Comparison of ENCODE assay signal across 15 cellular contexts in the genomic region with DNA sequence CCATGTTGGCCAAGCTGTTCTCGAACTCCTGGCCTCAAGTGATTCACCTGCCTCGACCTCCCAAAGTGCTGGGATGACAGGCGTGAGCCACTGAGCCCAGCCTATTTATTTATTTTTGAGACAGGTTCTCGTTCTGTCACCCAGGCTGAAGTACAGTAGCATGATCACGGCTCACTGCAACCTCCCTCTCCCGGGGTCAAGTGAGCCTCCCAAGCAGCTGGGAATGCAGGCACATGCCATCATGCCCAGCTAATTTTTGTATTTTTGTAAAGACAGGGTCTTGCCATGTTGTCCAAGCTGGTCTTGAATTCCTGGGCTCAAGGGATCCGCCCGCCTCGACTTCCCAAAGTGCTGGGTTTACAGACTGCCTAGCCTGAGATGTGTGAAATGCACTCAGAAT. TPM values are rescaled to one million over a fixed set of nuclear protein-coding genes. Genes with fewer than 3 reads are reported as not detected.
DNase-seq lines count a peak whose midpoint lies in the region; ATAC-seq and TF ChIP-seq lines count a peak whose summit lies in the region.
"Had no signal": no experiment of that assay in that cellular context is flagged by ENCODE, and none has a peak within 500 bp of the region (broad histone marks: within the 10 kb centered on the region; RNA-seq: fewer than 3 reads in every experiment).

No MANE protein-coding gene starts in this region.

- WGBS in esophagus muscularis mucosa, result 88% methylated on average over 9 of the region's 9 CpGs
- WGBS in psoas muscle, 3 donors, result 38 to 58% (median 42%) methylated on average over 9 of the region's 9 CpGs

- peaks cover 62% of the 10 kb centered on the region for H3K4me1 ChIP-seq in BLaER1
- peaks cover 22% of the 10 kb centered on the region for H3K4me1 ChIP-seq in CD8-positive, alpha-beta T cell (ENCODE audit: insufficient read depth, low read length)
- peaks cover 15 to 47% (median 31%) of the 10 kb centered on the region in 4 donors for H3K4me1 ChIP-seq in esophagus muscularis mucosa
- H3K4me1 ChIP-seq in psoas muscle, result peaks cover 42% of the 10 kb centered on the region
- peaks cover 17% of the 10 kb centered on the region for H3K4me1 ChIP-seq in CD8-positive, alpha-beta memory T cell (ENCODE audit: insufficient read depth, low read length)

- POLR2A ChIA-PET in CD8-positive, alpha-beta T cell (lab: Charles Lee), result interaction anchor here (4.3 kb wide), 1 partner anchor 9 kb away, joined by 33 read pairs; the partner anchor contains the start of gene SEC14L1
- POLR2A ChIA-PET in CD8-positive, alpha-beta memory T cell (lab: Charles Lee), result no interaction called here

- no peak overlapping the region for H3K4me3 Mint-ChIP-seq in CD8-positive, alpha-beta T cell
- no peak overlapping the region for H3K4me3 Mint-ChIP-seq in CD8-positive, alpha-beta memory T cell
- H3K4me3 Mint-ChIP-seq: B cell had no signal

- CTCF ChIA-PET in CD8-positive, alpha-beta T cell (lab: Charles Lee), result no interaction called here
- CTCF ChIA-PET in CD8-positive, alpha-beta memory T cell (lab: Charles Lee), result no interaction called here

- no peaks in the 10 kb centered on the region for H3K27me3 Mint-ChIP-seq in CD8-positive, alpha-beta T cell (ENCODE audit: low read depth)
- H3K27me3 Mint-ChIP-seq in CD8-positive, alpha-beta memory T cell, result no peaks in the 10 kb centered on the region

- in situ Hi-C loops in brain microvascular endothelial cell (cut with HindIII; ENCODE audit: low pct_ligation_motif_present, low sequenced_read_pairs), result no loop called here

- no peak for ATAC-seq in CD8-positive, alpha-beta T cell
- ATAC-seq in psoas muscle, result no peak
- ATAC-seq: K562 had no signal

- peak overlapping the region; percentile 31; the same call in 1 of the 2 replicates for H3K4me2 ChIP-seq in BLaER1

- TF ChIP-seq CTCF in CD8-positive, alpha-beta T cell (IDR thresholded peaks at IDR 0.05), result no peak
- TF ChIP-seq CTCF in esophagus muscularis mucosa (IDR thresholded peaks at IDR 0.05) (no peak), psoas muscle (IDR thresholded peaks at IDR 0.05) (no peak), brain microvascular endothelial cell (IDR thresholded peaks at IDR 0.05; ENCODE audit: low read depth, low read length, missing control alignments) (no peak)

- no peak overlapping the region for H3K27ac ChIP-seq in BLaER1
- H3K27ac ChIP-seq in CD8-positive, alpha-beta T cell (ENCODE audit: low read depth, low read length), result no peak overlapping the region
- H3K27ac ChIP-seq in esophagus muscularis mucosa (replicated peaks in 1 of 4), result peak overlapping the region; percentile 2 to 68 (median 51)
- peak overlapping the region; percentile 72 for H3K27ac ChIP-seq in psoas muscle
- H3K27ac ChIP-seq in brain microvascular endothelial cell, result no peak overlapping the region
- H3K27ac ChIP-seq in CD8-positive, alpha-beta memory T cell (ENCODE audit: low read depth, low read length), result no peak overlapping the region

- H3K9me3 Mint-ChIP-seq in CD8-positive, alpha-beta T cell, result no peaks in the 10 kb centered on the region
- no peaks in the 10 kb centered on the region for H3K9me3 Mint-ChIP-seq in CD8-positive, alpha-beta memory T cell

- no peak for TF ChIP-seq POLR2A in esophagus muscularis mucosa (IDR thresholded peaks at IDR 0.05; ENCODE audit: low read depth)

- H3K4me3 ChIP-seq in BLaER1 (no peak overlapping the region), esophagus muscularis mucosa (no peak overlapping the region), psoas muscle (peak overlapping the region; percentile 29), brain microvascular endothelial cell (ENCODE audit: low read depth, low read length) (no peak overlapping the region)
- no peak overlapping the region for H3K4me3 ChIP-seq in CD8-positive, alpha-beta T cell (ENCODE audit: low read depth, low read length)
- no peak overlapping the region for H3K4me3 ChIP-seq in CD8-positive, alpha-beta memory T cell (ENCODE audit: low read length)
- H3K4me3 ChIP-seq: K562 had no signal

- no peaks in the 10 kb centered on the region for H3K36me3 Mint-ChIP-seq in CD8-positive, alpha-beta T cell
- H3K36me3 Mint-ChIP-seq in CD8-positive, alpha-beta memory T cell, result peaks cover 0 to 4% (median 0%) of the 10 kb centered on the region in 3 donors

- H4K20me1 ChIP-seq in BLaER1, result no peaks in the 10 kb centered on the region

- no peak overlapping the region for H3K9ac ChIP-seq in BLaER1

- H3K27ac Mint-ChIP-seq in CD8-positive, alpha-beta T cell, result peak overlapping the region; percentile 49
- H3K27ac Mint-ChIP-seq in CD8-positive, alpha-beta memory T cell, result peak overlapping the region in 4 of 8 donors; percentile 2 to 70 (median 36)
- H3K27ac Mint-ChIP-seq: B cell had no signal

- intact Hi-C loops in CD8-positive, alpha-beta T cell (cut with DNase I, micrococcal nuclease), result no loop called here
- intact Hi-C loops in esophagus muscularis mucosa (cut with DNase I) (no loop called here), psoas muscle (cut with DNase I) (loop anchor here in 1 of 2 donors (5.0 kb wide), 1 partner anchor 33 kb away; no protein-coding TSS in a partner anchor)

- H3K36me3 ChIP-seq in BLaER1 (no peaks in the 10 kb centered on the region), esophagus muscularis mucosa (peaks cover 0 to 17% (median 0%) of the 10 kb centered on the region in 4 donors), psoas muscle (ENCODE audit: insufficient read depth in 1 of 2, low read depth in 1 of 2) (no peaks in the 10 kb centered on the region), brain microvascular endothelial cell (replicated peaks) (no peaks in the 10 kb centered on the region)
- H3K36me3 ChIP-seq in CD8-positive, alpha-beta T cell (ENCODE audit: insufficient read depth, low read length), result no peaks in the 10 kb centered on the region
- no peaks in the 10 kb centered on the region for H3K36me3 ChIP-seq in CD8-positive, alpha-beta memory T cell (ENCODE audit: insufficient read depth, low read length)

- H3K27me3 ChIP-seq in BLaER1 (no peaks in the 10 kb centered on the region), esophagus muscularis mucosa (no peaks in the 10 kb centered on the region), psoas muscle (ENCODE audit: insufficient read depth in 3 of 3, low read length in 2 of 3) (no peaks in the 10 kb centered on the region), brain microvascular endothelial cell (replicated peaks) (no peaks in the 10 kb centered on the region)
- no peaks in the 10 kb centered on the region for H3K27me3 ChIP-seq in CD8-positive, alpha-beta T cell (ENCODE audit: insufficient read depth, low read length)
- no peaks in the 10 kb centered on the region for H3K27me3 ChIP-seq in CD8-positive, alpha-beta memory T cell (ENCODE audit: insufficient read depth, low read length, poor library complexity, severe bottlenecking)

- H3K4me1 Mint-ChIP-seq in CD8-positive, alpha-beta T cell (ENCODE audit: low read depth), result peaks cover 23% of the 10 kb centered on the region
- peaks cover 8 to 18% (median 14%) of the 10 kb centered on the region in 3 donors for H3K4me1 Mint-ChIP-seq in CD8-positive, alpha-beta memory T cell

- no peaks in the 10 kb centered on the region for H3K9me3 ChIP-seq in BLaER1
- no peaks in the 10 kb centered on the region for H3K9me3 ChIP-seq in CD8-positive, alpha-beta T cell (ENCODE audit: low read length)
- no peaks in the 10 kb centered on the region for H3K9me3 ChIP-seq in esophagus muscularis mucosa
- no peaks in the 10 kb centered on the region for H3K9me3 ChIP-seq in psoas muscle
- no peaks in the 10 kb centered on the region for H3K9me3 ChIP-seq in CD8-positive, alpha-beta memory T cell (ENCODE audit: low read length)

- no peak for DNase-seq in CD8-positive, alpha-beta T cell
- DNase-seq in esophagus muscularis mucosa (ENCODE audit: extremely low spot score), result no peak
- DNase-seq in psoas muscle, result no peak
- no peak for DNase-seq in brain microvascular endothelial cell
- no peak for DNase-seq in NCI-H1417 (lab: John Stamatoyannopoulos, UW)
- no peak for DNase-seq in CD8-positive, alpha-beta memory T cell
- DNase-seq: GF-D8, GOT3, NCI-H1048, NCI-H2227 treated with DMSO at 0.1 percent for 48 hours, NCI-H526 treated with DMSO at 0.1 percent for 48 hours, OCI-M1 had no signal

- no peak for TF ChIP-seq EP300 in esophagus muscularis mucosa (IDR thresholded peaks at IDR 0.05)

RNA-seq across cellular contexts. Expression of gene SEC14L1, which starts 10.2 kb away (rescaled TPM):
- total RNA-seq in CD8-positive, alpha-beta T cell, result 100 to 1,000 TPM; 114 to 118 TPM
- total RNA-seq in esophagus muscularis mucosa (10 to 100 TPM; 40.7 to 96.4 (median 64.4) TPM), psoas muscle (10 to 100 TPM; 68.7 to 98.9 (median 73.0) TPM)
- 10 to 100 TPM; 38.6 to 84.2 (median 43.2) TPM for polyA plus RNA-seq in psoas muscle
- 10 to 100 TPM; 73.3 to 75.6 TPM for total RNA-seq in CD8-positive, alpha-beta memory T cell
- 9.5 TPM for polyA plus RNA-seq in CD8-positive, alpha-beta memory T cell

Comparison
In these comparisons a context has a peak if more than half of its experiments do, and no peak if none do; other contexts are left out.
1. H3K27ac ChIP-seq: peak in esophagus muscularis mucosa (4 of 4) and psoas muscle (single experiment); none in BLaER1 (single experiment), CD8-positive, alpha-beta T cell (single experiment), brain microvascular endothelial cell (single experiment) and CD8-positive, alpha-beta memory T cell (single experiment).